Comparison of ENCODE assay signal across 11 cellular contexts in genomic region chr19:1768248-1768647, GRCh38. TPM values are rescaled to one million over a fixed set of nuclear protein-coding genes. Genes with fewer than 3 reads are reported as not detected.
A peak's percentile ranks its signal among the peaks of the same experiment; 100 is the strongest.
DNase-seq lines count a peak whose midpoint lies in the region; ATAC-seq and TF ChIP-seq lines count a peak whose summit lies in the region.
"Had no signal": no experiment of that assay in that cellular context is flagged by ENCODE, and none has a peak within 500 bp of the region (broad histone marks: within the 10 kb centered on the region; RNA-seq: fewer than 3 reads in every experiment).

No MANE protein-coding gene starts in this region.

- H3K27ac ChIP-seq in A673 (ENCODE audit: low read depth, low read length, poor library complexity, severe bottlenecking) = no peak overlapping the region
- H3K27ac ChIP-seq in foreskin keratinocyte = no peak overlapping the region

- POLR2A ChIA-PET in A673 (lab: Charles Lee; ENCODE audit: low non-redundant PET) = no interaction called here

- H3K9me3 Mint-ChIP-seq in osteocyte (ENCODE audit: unreplicated experiment) = peaks cover 12% of the 10 kb centered on the region
- peaks cover 0 to 2% of the 10 kb centered on the region in 2 donors for H3K9me3 Mint-ChIP-seq in effector memory CD8-positive, alpha-beta T cell

- H3K36me3 ChIP-seq in A673 (ENCODE audit: insufficient read depth, low read length, poor library complexity, severe bottlenecking) = no peaks in the 10 kb centered on the region

- no peak overlapping the region for H3K4me3 ChIP-seq in A673 (ENCODE audit: low read depth, low read length, poor library complexity, severe bottlenecking)

- CTCF ChIA-PET in A673 (lab: Charles Lee) = interaction anchor here (0.5 to 1.5 kb wide), 10 partner anchors 11 to 222 kb away, joined by 3 to 7 read pairs (median 4); partner anchors contain the start of gene UQCR11

- intact Hi-C loops in A673 (cut with micrococcal nuclease; ENCODE audit: unreplicated experiment) = no loop called here

- TF ChIP-seq CTCF in A673 (conservative IDR thresholded peaks at IDR 0.05; ENCODE audit: low read depth, low read length) = peak; percentile 73
- peak; percentile 25; the same call in 1 of the 2 replicates for TF ChIP-seq CTCF in GM12874 (IDR thresholded peaks at IDR 0.05; ENCODE audit: insufficient read depth, low read depth, low read length)
- TF ChIP-seq CTCF in foreskin keratinocyte (conservative IDR thresholded peaks at IDR 0.05) = peak; percentile 44
- no peak for TF ChIP-seq CTCF in osteocyte (IDR thresholded peaks at IDR 0.05)

- in situ Hi-C loops in SK-MEL-5 (cut with HindIII; ENCODE audit: low pct_unique_long_range_greater_than_20kb, low sequenced_read_pairs) = no loop called here

- peaks cover 47% of the 10 kb centered on the region for H3K27me3 Mint-ChIP-seq in osteocyte (ENCODE audit: unreplicated experiment)
- H3K27me3 Mint-ChIP-seq in effector memory CD8-positive, alpha-beta T cell = peaks cover 80 to 99% of the 10 kb centered on the region in 2 donors

- H3K4me1 Mint-ChIP-seq in osteocyte (ENCODE audit: unreplicated experiment) = no peaks in the 10 kb centered on the region
- H3K4me1 Mint-ChIP-seq in effector memory CD8-positive, alpha-beta T cell (ENCODE audit: low read depth in 2 of 2) = peaks cover 5% of the 10 kb centered on the region in 2 donors
- H3K4me1 Mint-ChIP-seq: central memory CD8-positive, alpha-beta T cell had no signal

- H3K27ac Mint-ChIP-seq in osteocyte (ENCODE audit: unreplicated experiment) = no peak overlapping the region
- H3K27ac Mint-ChIP-seq in effector memory CD8-positive, alpha-beta T cell = no peak overlapping the region
- H3K27ac Mint-ChIP-seq: activated T-cell treated with anti-CD3 and anti-CD28 coated beads, Interleukin-2, amount 50 U/mL, for 72 hours had no signal

- DNase-seq in A673 (ENCODE audit: low spot score) = peak; percentile 76
- peak; percentile 26 for DNase-seq in SK-MEL-5 (ENCODE audit: low read depth, low spot score)
- DNase-seq in foreskin keratinocyte = no peak
- DNase-seq in osteocyte (ENCODE audit: extremely low spot score, unreplicated experiment) = no peak
- no peak for DNase-seq in NCI-H2107 (lab: John Stamatoyannopoulos, UW)
- no peak for DNase-seq in effector memory CD8-positive, alpha-beta T cell
- DNase-seq: activated T-cell treated with anti-CD3 and anti-CD28 coated beads, Interleukin-2, amount 50 U/mL, for 72 hours; T1000 had no signal

- H3K9me3 ChIP-seq in A673 (ENCODE audit: low read depth, low read length, poor library complexity, severe bottlenecking) = peaks cover 16% of the 10 kb centered on the region

- H3K4me1 ChIP-seq in A673 (ENCODE audit: insufficient read depth, low read length, poor library complexity, severe bottlenecking) (peaks cover 14% of the 10 kb centered on the region), foreskin keratinocyte (peaks cover 4% of the 10 kb centered on the region)

- BruUV-seq in A673 (replicated peaks; lab: Mats Ljungman, UMichigan) = no TSS peak

- ATAC-seq in foreskin keratinocyte (no peak), HG03442 (IDR thresholded peaks at IDR 0.05; ENCODE audit: unreplicated experiment) (no peak)
- no peak for ATAC-seq in effector memory CD8-positive, alpha-beta T cell (replicated peaks)

- H3K4me3 Mint-ChIP-seq in osteocyte (ENCODE audit: unreplicated experiment) = no peak overlapping the region
- no peak overlapping the region for H3K4me3 Mint-ChIP-seq in effector memory CD8-positive, alpha-beta T cell
- H3K4me3 Mint-ChIP-seq: activated T-cell treated with anti-CD3 and anti-CD28 coated beads, Interleukin-2, amount 50 U/mL, for 72 hours; central memory CD8-positive, alpha-beta T cell had no signal

- H3K27me3 ChIP-seq in A673 (replicated peaks; ENCODE audit: insufficient read depth, low read depth, low read length, poor library complexity) (peaks cover 65% of the 10 kb centered on the region), foreskin keratinocyte (peaks cover 78% of the 10 kb centered on the region)

- H3K36me3 Mint-ChIP-seq in osteocyte (ENCODE audit: unreplicated experiment) = no peaks in the 10 kb centered on the region
- peaks cover 3% of the 10 kb centered on the region for H3K36me3 Mint-ChIP-seq in effector memory CD8-positive, alpha-beta T cell (ENCODE audit: insufficient read depth)

RNA-seq across cellular contexts. Expression of gene ONECUT3, which starts 14.9 kb away (rescaled TPM):
- total RNA-seq in A673 (2021) (not detected in 2 replicates), foreskin keratinocyte (not detected in 2 replicates), osteocyte (not detected in 2 replicates)
- total RNA-seq in SK-MEL-5 (2014; rRNA removed; shearing (Covaris generic)) = not detected in 2 replicates
- not detected in 2 replicates for polyA plus RNA-seq in SK-MEL-5 (2015; cell fraction: cytosol; rRNA removed)
- not detected in 2 replicates for polyA plus RNA-seq in SK-MEL-5 (2015; cell fraction: nucleus; rRNA removed)
- not detected in 2 replicates for polyA plus RNA-seq in foreskin keratinocyte
- total RNA-seq: activated T-cell treated with anti-CD3 and anti-CD28 coated beads, Interleukin-2, amount 50 U/mL, for 72 hours had no signal

RNA-seq across cellular contexts. Expression of gene ATP8B3, which starts 43.8 kb away (rescaled TPM):
- total RNA-seq in A673 (2021) (8.7 and 10.7 TPM in 2 replicates), foreskin keratinocyte (1.1 and 1.3 TPM in 2 replicates), osteocyte (4.6 and 5.2 TPM in 2 replicates)
- 1.4 and 2.0 TPM in 2 replicates for total RNA-seq in SK-MEL-5 (2014; rRNA removed; shearing (Covaris generic))
- polyA plus RNA-seq in SK-MEL-5 (2015; cell fraction: cytosol; rRNA removed) = 4.8 and 5.1 TPM in 2 replicates
- polyA plus RNA-seq in SK-MEL-5 (2015; cell fraction: nucleus; rRNA removed) = 2.8 and 4.2 TPM in 2 replicates
- 0.47 and 0.51 TPM in 2 replicates for polyA plus RNA-seq in foreskin keratinocyte

Comparison
In these comparisons a context has a peak if more than half of its experiments do, and no peak if none do; other contexts are left out.
1. DNase-seq: peak in A673 (single experiment) and SK-MEL-5 (single experiment); none in foreskin keratinocyte (0 of 2), osteocyte (single experiment), NCI-H2107 (single experiment) and effector memory CD8-positive, alpha-beta T cell (0 of 3).